Comparison of ENCODE assay signal across 8 cellular contexts in genomic region chr1:155049651-155050559, GRCh38. TPM values are rescaled to one million over a fixed set of nuclear protein-coding genes. Genes with fewer than 3 reads are reported as not detected.
A peak's percentile ranks its signal among the peaks of the same experiment; 100 is the strongest.
DNase-seq lines count a peak whose midpoint lies in the region; ATAC-seq lines count a peak whose summit lies in the region.

No MANE protein-coding gene starts in this region.

- H2AFZ ChIP-seq in mesenchymal stem cell (ENCODE audit: low read depth, low read length): peak overlapping the region; percentile 99

- peaks cover 17 to 37% (median 30%) of the 10 kb centered on the region in 4 donors for H3K4me1 Mint-ChIP-seq in CD4-positive, alpha-beta memory T cell
- peaks cover 3 to 16% (median 12%) of the 10 kb centered on the region in 3 donors for H3K4me1 Mint-ChIP-seq in IgD-negative memory B cell

- H2BK12ac ChIP-seq in mesenchymal stem cell (ENCODE audit: low read length in 2 of 2): no peak overlapping the region

- CTCF ChIA-PET in CD4-positive, alpha-beta memory T cell (lab: Charles Lee; ENCODE audit: partially characterized antibody): interaction anchor here (0.8 to 10.7 kb wide), 16 partner anchors 11 to 144 kb away, joined by 3 to 203 read pairs (median 4); partner anchors contain the start of genes EFNA4, FLAD1, KRTCAP2 and PBXIP1

- H3K36me3 Mint-ChIP-seq in CD4-positive, alpha-beta memory T cell: no peaks in the 10 kb centered on the region
- no peaks in the 10 kb centered on the region for H3K36me3 Mint-ChIP-seq in IgD-negative memory B cell

- peak overlapping the region; percentile 87 for H3K9ac ChIP-seq in mesenchymal stem cell (ENCODE audit: low read length)

- H3K4me3 Mint-ChIP-seq in CD4-positive, alpha-beta memory T cell: peak overlapping the region; percentile 84 to 92 (median 86)
- H3K4me3 Mint-ChIP-seq in IgD-negative memory B cell: peak overlapping the region; percentile 86 to 95 (median 88)

- H3K27ac ChIP-seq in CD4-positive, alpha-beta memory T cell (ENCODE audit: low read depth, low read length): peak overlapping the region; percentile 71
- H3K27ac ChIP-seq in mesenchymal stem cell (ENCODE audit: low read length, poor library complexity, severe bottlenecking): peak overlapping the region; percentile 25

- intact Hi-C loops in CD4-positive, alpha-beta memory T cell (cut with micrococcal nuclease): loop anchor here (2.0 to 5.0 kb wide), 3 partner anchors 48 to 75 kb away; partner anchors contain the start of genes CKS1B, FLAD1 and ZBTB7B

- H3K4ac ChIP-seq in mesenchymal stem cell (ENCODE audit: low read depth in 1 of 2, low read length in 2 of 2): no peak overlapping the region

- H2BK15ac ChIP-seq in mesenchymal stem cell (ENCODE audit: low read depth, poor library complexity, severe bottlenecking): no peak overlapping the region

- no peak overlapping the region for H3K14ac ChIP-seq in mesenchymal stem cell (ENCODE audit: low read length in 2 of 2)

- DNase-seq in CD4-positive, alpha-beta memory T cell: no peak
- DNase-seq in astrocyte of the hippocampus (ENCODE audit: low read depth, low spot score) (peak; percentile 78), mesenchymal stem cell (peak; percentile 61), GM19238 (ENCODE audit: insufficient read length, low spot score) (no peak), NCI-H2081 treated with DMSO at 0.1 percent for 48 hours (lab: John Stamatoyannopoulos, UW) (no peak)

- no peaks in the 10 kb centered on the region for H3K36me3 ChIP-seq in CD4-positive, alpha-beta memory T cell (ENCODE audit: insufficient read depth, low read length)
- H3K36me3 ChIP-seq in mesenchymal stem cell (ENCODE audit: control insufficient read depth in 1 of 2, insufficient read depth in 2 of 2, low read depth in 1 of 2, low read length in 2 of 2): peaks cover 11% of the 10 kb centered on the region in 2 experiments

- H2BK120ac ChIP-seq in mesenchymal stem cell (ENCODE audit: low read depth, low read length): no peak overlapping the region

- H3K27me3 Mint-ChIP-seq in CD4-positive, alpha-beta memory T cell: no peaks in the 10 kb centered on the region
- no peaks in the 10 kb centered on the region for H3K27me3 Mint-ChIP-seq in IgD-negative memory B cell

- no peaks in the 10 kb centered on the region for H3K9me3 Mint-ChIP-seq in CD4-positive, alpha-beta memory T cell
- H3K9me3 Mint-ChIP-seq in IgD-negative memory B cell: no peaks in the 10 kb centered on the region

- H3K18ac ChIP-seq in mesenchymal stem cell (ENCODE audit: low read depth in 1 of 2, low read length in 2 of 2): peak overlapping the region in 1 of 2 experiments; percentile 98

- POLR2A ChIA-PET in CD4-positive, alpha-beta memory T cell (lab: Charles Lee; ENCODE audit: partially characterized antibody): interaction anchor here (0.8 to 6.9 kb wide), 19 partner anchors 12 to 490 kb away, joined by 3 to 83 read pairs (median 6); partner anchors contain the start of genes CKS1B, EFNA3, EFNA4 and FLAD1

- ATAC-seq in HG03565 (IDR thresholded peaks at IDR 0.05; ENCODE audit: unreplicated experiment) (no peak), HG03342 (IDR thresholded peaks at IDR 0.05; ENCODE audit: unreplicated experiment) (no peak)

- peak overlapping the region in 1 of 2 donors; percentile 92 for H3K4me3 ChIP-seq in CD4-positive, alpha-beta memory T cell (ENCODE audit: low read length in 2 of 2)
- H3K4me3 ChIP-seq in mesenchymal stem cell (ENCODE audit: insufficient read depth in 1 of 2, low read depth in 1 of 2, low read length in 2 of 2): peak overlapping the region in 1 of 2 experiments; percentile 91

- peak overlapping the region; percentile 59 for H4K8ac ChIP-seq in mesenchymal stem cell (ENCODE audit: low read length)

- H3K9me3 ChIP-seq in CD4-positive, alpha-beta memory T cell (ENCODE audit: control insufficient read depth in 1 of 2, low read length in 2 of 2): no peaks in the 10 kb centered on the region
- H3K9me3 ChIP-seq in mesenchymal stem cell (ENCODE audit: control insufficient read depth, low read length): no peaks in the 10 kb centered on the region

- 14% methylated on average over 8 of the region's 10 CpGs for WGBS in mesenchymal stem cell

- peak overlapping the region; percentile 26 to 93 (median 74) for H3K27ac Mint-ChIP-seq in CD4-positive, alpha-beta memory T cell
- peak overlapping the region; percentile 16 to 59 (median 49) for H3K27ac Mint-ChIP-seq in IgD-negative memory B cell

- H3K79me1 ChIP-seq in mesenchymal stem cell (replicated peaks; ENCODE audit: low read length, poor library complexity, severe bottlenecking): peaks cover 11% of the 10 kb centered on the region

- no peak overlapping the region for H2BK5ac ChIP-seq in mesenchymal stem cell (ENCODE audit: low read depth, low read length, poor library complexity, severe bottlenecking)

- no peak overlapping the region for H4K91ac ChIP-seq in mesenchymal stem cell (ENCODE audit: low read length)

- H3K4me2 ChIP-seq in mesenchymal stem cell (ENCODE audit: low read length, poor library complexity, severe bottlenecking): peak overlapping the region; percentile 96

- H2AK5ac ChIP-seq in mesenchymal stem cell (ENCODE audit: low read length, severe bottlenecking): no peak overlapping the region

- peaks cover 27% of the 10 kb centered on the region for H3K4me1 ChIP-seq in CD4-positive, alpha-beta memory T cell (ENCODE audit: insufficient read depth, low read length)
- peaks cover 25% of the 10 kb centered on the region for H3K4me1 ChIP-seq in mesenchymal stem cell (ENCODE audit: control insufficient read depth, insufficient read depth, low read depth, low read length)

- no peak overlapping the region for H3K23ac ChIP-seq in mesenchymal stem cell (ENCODE audit: low read length in 2 of 2)

- H3K27me3 ChIP-seq in CD4-positive, alpha-beta memory T cell (ENCODE audit: insufficient read depth, low read length): no peaks in the 10 kb centered on the region
- no peaks in the 10 kb centered on the region for H3K27me3 ChIP-seq in mesenchymal stem cell (ENCODE audit: control insufficient read depth in 1 of 2, insufficient read depth in 1 of 2, low read length in 2 of 2)

RNA-seq across cellular contexts. Expression of gene ADAM15, which starts 1.2 kb away (rescaled TPM):
- total RNA-seq in CD4-positive, alpha-beta memory T cell: 10 to 100 TPM; 33.6 to 39.8 TPM
- polyA plus RNA-seq in CD4-positive, alpha-beta memory T cell: 10 to 100 TPM; 14.8 to 18.2 TPM
- polyA plus RNA-seq in IgD-negative memory B cell: 8.0 TPM
- 32.8 TPM for polyA plus RNA-seq in mesenchymal stem cell (2013, experiment 1 of 2)
- 32.9 TPM for polyA plus RNA-seq in mesenchymal stem cell (2013, experiment 2 of 2)

RNA-seq across cellular contexts. Expression of gene EFNA4, which starts 13.6 kb away (rescaled TPM):
- total RNA-seq in CD4-positive, alpha-beta memory T cell: 1 to 10 TPM; 6.0 to 8.5 TPM
- 1 to 10 TPM; 2.5 to 3.5 TPM for polyA plus RNA-seq in CD4-positive, alpha-beta memory T cell
- polyA plus RNA-seq in IgD-negative memory B cell: 8.5 TPM
- 14.2 TPM for polyA plus RNA-seq in mesenchymal stem cell (2013, experiment 1 of 2)
- 14.3 TPM for polyA plus RNA-seq in mesenchymal stem cell (2013, experiment 2 of 2)

RNA-seq across cellular contexts. Expression of gene DCST1, which starts 16.3 kb away (rescaled TPM):
- under 1 TPM in 1 of 2 experiments, not detected in 1; 0.14 TPM for total RNA-seq in CD4-positive, alpha-beta memory T cell
- polyA plus RNA-seq in CD4-positive, alpha-beta memory T cell: not detected
- polyA plus RNA-seq in IgD-negative memory B cell: not detected
- polyA plus RNA-seq in mesenchymal stem cell (2013, experiment 1 of 2): not detected
- polyA plus RNA-seq in mesenchymal stem cell (2013, experiment 2 of 2): not detected

RNA-seq across cellular contexts. Expression of gene DCST2, which starts 16.3 kb away (rescaled TPM):
- 1 to 10 TPM; 4.0 to 4.1 TPM for total RNA-seq in CD4-positive, alpha-beta memory T cell
- polyA plus RNA-seq in CD4-positive, alpha-beta memory T cell: not detected
- not detected for polyA plus RNA-seq in IgD-negative memory B cell
- polyA plus RNA-seq in mesenchymal stem cell (2013, experiment 1 of 2): 0.07 TPM
- 0.08 TPM for polyA plus RNA-seq in mesenchymal stem cell (2013, experiment 2 of 2)

RNA-seq across cellular contexts. Expression of gene EFNA3, which starts 28.7 kb away (rescaled TPM):
- total RNA-seq in CD4-positive, alpha-beta memory T cell: 1 to 10 TPM; 2.0 to 4.3 TPM
- 1 to 10 TPM in 1 of 2 donors, under 1 TPM in 1; 0.34 to 1.5 TPM for polyA plus RNA-seq in CD4-positive, alpha-beta memory T cell
- polyA plus RNA-seq in IgD-negative memory B cell: 1.3 TPM
- polyA plus RNA-seq in mesenchymal stem cell (2013, experiment 1 of 2): 0.95 TPM
- 1.3 TPM for polyA plus RNA-seq in mesenchymal stem cell (2013, experiment 2 of 2)

Comparison
In these comparisons a context has a peak if more than half of its experiments do, and no peak if none do; other contexts are left out.
1. DNase-seq: peak in astrocyte of the hippocampus (single experiment) and mesenchymal stem cell (single experiment); none in CD4-positive, alpha-beta memory T cell (0 of 5), GM19238 (single experiment) and NCI-H2081 treated with DMSO at 0.1 percent for 48 hours (single experiment).